In the genomic region with DNA sequence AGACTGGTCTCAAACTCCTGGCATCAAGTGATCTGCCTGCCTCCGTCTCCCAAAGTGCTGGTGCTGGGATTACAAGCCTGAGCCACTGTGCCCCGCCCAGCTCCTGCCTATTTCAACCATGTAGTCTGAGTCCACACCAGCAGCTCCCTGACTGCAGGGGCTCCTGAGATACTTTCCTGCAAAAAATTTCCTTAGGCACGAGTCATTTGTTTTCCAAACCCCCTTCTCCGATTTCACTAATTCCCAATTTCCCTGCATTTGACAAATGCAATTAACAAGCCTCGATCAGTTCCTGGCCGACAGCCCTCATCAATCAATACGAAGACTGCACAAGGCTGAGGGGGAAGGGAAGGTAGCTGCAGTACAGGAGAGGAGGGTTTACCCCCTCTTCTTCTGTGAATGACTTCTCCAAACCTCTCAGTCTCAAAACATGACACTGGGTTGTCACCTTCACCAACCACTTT, we compare ENCODE assay signal across 1 cellular context.
TF ChIP-seq lines count a peak whose summit lies in the region.

No MANE protein-coding gene starts in this region.

TF ChIP-seq in HepG2, 621 proteins besides CTCF, POLR2A, EP300 and RAD21 (continued from another document and continues in another):
- no peak for TF ChIP-seq ZBED4 (CRISPR knock-in tag; IDR thresholded peaks at IDR 0.05; ENCODE audit: borderline replicate concordance)
- TF ChIP-seq ZNF124 (CRISPR knock-in tag; IDR thresholded peaks at IDR 0.05), result no peak
- TF ChIP-seq TMF1 (CRISPR knock-in tag; IDR thresholded peaks at IDR 0.05; ENCODE audit: low read depth), result no peak
- TF ChIP-seq ETV6 (CRISPR knock-in tag; conservative IDR thresholded peaks at IDR 0.05), result no peak
- no peak for TF ChIP-seq ZBTB20 (CRISPR knock-in tag; IDR thresholded peaks at IDR 0.05; ENCODE audit: borderline replicate concordance, low read depth)
- TF ChIP-seq ZFYVE20 (CRISPR knock-in tag; IDR thresholded peaks at IDR 0.05; ENCODE audit: borderline replicate concordance, low read depth), result 0 out of 2 replicates have a peak, but pooled peaks have one; percentile 38
- TF ChIP-seq RBFOX2 (IDR thresholded peaks at IDR 0.05; ENCODE audit: low read depth, low read length), result peak; percentile 51
- no peak for TF ChIP-seq ZEB1 (IDR thresholded peaks at IDR 0.05; ENCODE audit: insufficient replicate concordance, low read depth)
- TF ChIP-seq HMG20B (CRISPR knock-in tag; conservative IDR thresholded peaks at IDR 0.05), result no peak
- TF ChIP-seq ATF7-NPFF (CRISPR knock-in tag; IDR thresholded peaks at IDR 0.05; ENCODE audit: low read depth), result no peak
- TF ChIP-seq ETS1 (CRISPR knock-in tag; IDR thresholded peaks at IDR 0.05), result no peak
- TF ChIP-seq HMG20A (CRISPR knock-in tag; IDR thresholded peaks at IDR 0.05; ENCODE audit: borderline replicate concordance), result no peak
- no peak for TF ChIP-seq ZNF430 (CRISPR knock-in tag; IDR thresholded peaks at IDR 0.05)
- TF ChIP-seq ZNF383 (CRISPR knock-in tag; IDR thresholded peaks at IDR 0.05; ENCODE audit: borderline replicate concordance), result no peak
- no peak for TF ChIP-seq TFE3 (CRISPR knock-in tag; IDR thresholded peaks at IDR 0.05)
- TF ChIP-seq SNAPC2 (CRISPR knock-in tag; IDR thresholded peaks at IDR 0.05), result 0 out of 2 replicates have a peak, but pooled peaks have one; percentile 69
- no peak for TF ChIP-seq ZNF850 (CRISPR knock-in tag; conservative IDR thresholded peaks at IDR 0.05)
- no peak for TF ChIP-seq KLF9 (CRISPR knock-in tag; IDR thresholded peaks at IDR 0.05; ENCODE audit: low read depth)
- no peak for TF ChIP-seq ATAD3A (CRISPR knock-in tag; IDR thresholded peaks at IDR 0.05)
- TF ChIP-seq ZHX1 (CRISPR knock-in tag; IDR thresholded peaks at IDR 0.05; ENCODE audit: low read depth), result 0 out of 2 replicates have a peak, but pooled peaks have one; percentile 37
- TF ChIP-seq ZNF337 (CRISPR knock-in tag; IDR thresholded peaks at IDR 0.05; ENCODE audit: borderline replicate concordance, low read depth), result no peak
- no peak for TF ChIP-seq NR2F2 (IDR thresholded peaks at IDR 0.05; ENCODE audit: borderline replicate concordance, low read depth)
- no peak for TF ChIP-seq ZNF768 (CRISPR knock-in tag; IDR thresholded peaks at IDR 0.05)
- TF ChIP-seq AGO1 (IDR thresholded peaks at IDR 0.05; ENCODE audit: low read depth, low read length, poor library complexity, severe bottlenecking), result no peak
- TF ChIP-seq, protein P1, sequence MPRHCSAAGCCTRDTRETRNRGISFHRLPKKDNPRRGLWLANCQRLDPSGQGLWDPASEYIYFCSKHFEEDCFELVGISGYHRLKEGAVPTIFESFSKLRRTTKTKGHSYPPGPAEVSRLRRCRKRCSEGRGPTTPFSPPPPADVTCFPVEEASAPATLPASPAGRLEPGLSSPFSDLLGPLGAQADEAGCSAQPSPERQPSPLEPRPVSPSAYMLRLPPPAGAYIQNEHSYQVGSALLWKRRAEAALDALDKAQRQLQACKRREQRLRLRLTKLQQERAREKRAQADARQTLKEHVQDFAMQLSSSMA (CRISPR knock-in tag; IDR thresholded peaks at IDR 0.05), result no peak
- no peak for TF ChIP-seq FOXO1 (CRISPR knock-in tag; IDR thresholded peaks at IDR 0.05)
- no peak for TF ChIP-seq ZZZ3 (CRISPR knock-in tag; IDR thresholded peaks at IDR 0.05; ENCODE audit: borderline replicate concordance)
- TF ChIP-seq ARHGAP35 (CRISPR knock-in tag; IDR thresholded peaks at IDR 0.05; ENCODE audit: borderline replicate concordance), result no peak
- no peak for TF ChIP-seq ZC3H4 (CRISPR knock-in tag; IDR thresholded peaks at IDR 0.05; ENCODE audit: borderline replicate concordance)
- TF ChIP-seq ZNF282 (IDR thresholded peaks at IDR 0.05; ENCODE audit: partially characterized antibody), result no peak
- TF ChIP-seq SOX5 (CRISPR knock-in tag; IDR thresholded peaks at IDR 0.05; ENCODE audit: borderline replicate concordance), result no peak
- TF ChIP-seq, protein P2, sequence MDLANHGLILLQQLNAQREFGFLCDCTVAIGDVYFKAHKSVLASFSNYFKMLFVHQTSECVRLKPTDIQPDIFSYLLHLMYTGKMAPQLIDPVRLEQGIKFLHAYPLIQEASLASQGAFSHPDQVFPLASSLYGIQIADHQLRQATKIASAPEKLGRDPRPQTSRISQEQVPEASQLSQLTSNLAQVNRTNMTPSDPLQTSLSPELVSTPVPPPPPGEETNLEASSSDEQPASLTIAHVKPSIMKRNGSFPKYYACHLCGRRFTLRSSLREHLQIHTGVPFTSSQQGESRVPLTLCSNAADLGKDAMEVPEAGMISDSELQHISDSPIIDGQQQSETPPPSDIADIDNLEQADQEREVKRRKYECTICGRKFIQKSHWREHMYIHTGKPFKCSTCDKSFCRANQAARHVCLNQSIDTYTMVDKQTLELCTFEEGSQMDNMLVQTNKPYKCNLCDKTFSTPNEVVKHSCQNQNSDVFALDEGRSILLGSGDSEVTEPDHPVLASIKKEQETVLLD (CRISPR knock-in tag; IDR thresholded peaks at IDR 0.05; ENCODE audit: low read depth), result no peak
- no peak for TF ChIP-seq ZNF30 (CRISPR knock-in tag; IDR thresholded peaks at IDR 0.05)
- no peak for TF ChIP-seq KLF13 (CRISPR knock-in tag; IDR thresholded peaks at IDR 0.05)
- TF ChIP-seq ZNF326 (CRISPR knock-in tag; IDR thresholded peaks at IDR 0.05; ENCODE audit: borderline replicate concordance), result no peak
- TF ChIP-seq TIGD3 (CRISPR knock-in tag; IDR thresholded peaks at IDR 0.05; ENCODE audit: borderline replicate concordance), result no peak
- no peak for TF ChIP-seq ZNF292 (CRISPR knock-in tag; IDR thresholded peaks at IDR 0.05; ENCODE audit: borderline replicate concordance, low read depth)
- TF ChIP-seq FOSL1 (CRISPR knock-in tag; IDR thresholded peaks at IDR 0.05; ENCODE audit: borderline replicate concordance), result 0 out of 2 replicates have a peak, but pooled peaks have one; percentile 13
- TF ChIP-seq, protein P3, sequence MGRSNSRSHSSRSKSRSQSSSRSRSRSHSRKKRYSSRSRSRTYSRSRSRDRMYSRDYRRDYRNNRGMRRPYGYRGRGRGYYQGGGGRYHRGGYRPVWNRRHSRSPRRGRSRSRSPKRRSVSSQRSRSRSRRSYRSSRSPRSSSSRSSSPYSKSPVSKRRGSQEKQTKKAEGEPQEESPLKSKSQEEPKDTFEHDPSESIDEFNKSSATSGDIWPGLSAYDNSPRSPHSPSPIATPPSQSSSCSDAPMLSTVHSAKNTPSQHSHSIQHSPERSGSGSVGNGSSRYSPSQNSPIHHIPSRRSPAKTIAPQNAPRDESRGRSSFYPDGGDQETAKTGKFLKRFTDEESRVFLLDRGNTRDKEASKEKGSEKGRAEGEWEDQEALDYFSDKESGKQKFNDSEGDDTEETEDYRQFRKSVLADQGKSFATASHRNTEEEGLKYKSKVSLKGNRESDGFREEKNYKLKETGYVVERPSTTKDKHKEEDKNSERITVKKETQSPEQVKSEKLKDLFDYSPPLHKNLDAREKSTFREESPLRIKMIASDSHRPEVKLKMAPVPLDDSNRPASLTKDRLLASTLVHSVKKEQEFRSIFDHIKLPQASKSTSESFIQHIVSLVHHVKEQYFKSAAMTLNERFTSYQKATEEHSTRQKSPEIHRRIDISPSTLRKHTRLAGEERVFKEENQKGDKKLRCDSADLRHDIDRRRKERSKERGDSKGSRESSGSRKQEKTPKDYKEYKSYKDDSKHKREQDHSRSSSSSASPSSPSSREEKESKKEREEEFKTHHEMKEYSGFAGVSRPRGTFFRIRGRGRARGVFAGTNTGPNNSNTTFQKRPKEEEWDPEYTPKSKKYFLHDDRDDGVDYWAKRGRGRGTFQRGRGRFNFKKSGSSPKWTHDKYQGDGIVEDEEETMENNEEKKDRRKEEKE (IDR thresholded peaks at IDR 0.05), result no peak
- no peak for TF ChIP-seq EHMT2 (IDR thresholded peaks at IDR 0.05; ENCODE audit: borderline replicate concordance, low read depth, low read length)
- TF ChIP-seq, protein P4, sequence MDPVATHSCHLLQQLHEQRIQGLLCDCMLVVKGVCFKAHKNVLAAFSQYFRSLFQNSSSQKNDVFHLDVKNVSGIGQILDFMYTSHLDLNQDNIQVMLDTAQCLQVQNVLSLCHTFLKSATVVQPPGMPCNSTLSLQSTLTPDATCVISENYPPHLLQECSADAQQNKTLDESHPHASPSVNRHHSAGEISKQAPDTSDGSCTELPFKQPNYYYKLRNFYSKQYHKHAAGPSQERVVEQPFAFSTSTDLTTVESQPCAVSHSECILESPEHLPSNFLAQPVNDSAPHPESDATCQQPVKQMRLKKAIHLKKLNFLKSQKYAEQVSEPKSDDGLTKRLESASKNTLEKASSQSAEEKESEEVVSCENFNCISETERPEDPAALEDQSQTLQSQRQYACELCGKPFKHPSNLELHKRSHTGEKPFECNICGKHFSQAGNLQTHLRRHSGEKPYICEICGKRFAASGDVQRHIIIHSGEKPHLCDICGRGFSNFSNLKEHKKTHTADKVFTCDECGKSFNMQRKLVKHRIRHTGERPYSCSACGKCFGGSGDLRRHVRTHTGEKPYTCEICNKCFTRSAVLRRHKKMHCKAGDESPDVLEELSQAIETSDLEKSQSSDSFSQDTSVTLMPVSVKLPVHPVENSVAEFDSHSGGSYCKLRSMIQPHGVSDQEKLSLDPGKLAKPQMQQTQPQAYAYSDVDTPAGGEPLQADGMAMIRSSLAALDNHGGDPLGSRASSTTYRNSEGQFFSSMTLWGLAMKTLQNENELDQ (CRISPR knock-in tag; IDR thresholded peaks at IDR 0.05; ENCODE audit: borderline replicate concordance), result peak; percentile 64; the same call in 1 of the 2 replicates
- TF ChIP-seq HDAC2 (CRISPR knock-in tag; IDR thresholded peaks at IDR 0.05), result no peak
- TF ChIP-seq ZNF431 (CRISPR knock-in tag; IDR thresholded peaks at IDR 0.05; ENCODE audit: borderline replicate concordance, low read depth), result no peak
